In the genomic region with DNA sequence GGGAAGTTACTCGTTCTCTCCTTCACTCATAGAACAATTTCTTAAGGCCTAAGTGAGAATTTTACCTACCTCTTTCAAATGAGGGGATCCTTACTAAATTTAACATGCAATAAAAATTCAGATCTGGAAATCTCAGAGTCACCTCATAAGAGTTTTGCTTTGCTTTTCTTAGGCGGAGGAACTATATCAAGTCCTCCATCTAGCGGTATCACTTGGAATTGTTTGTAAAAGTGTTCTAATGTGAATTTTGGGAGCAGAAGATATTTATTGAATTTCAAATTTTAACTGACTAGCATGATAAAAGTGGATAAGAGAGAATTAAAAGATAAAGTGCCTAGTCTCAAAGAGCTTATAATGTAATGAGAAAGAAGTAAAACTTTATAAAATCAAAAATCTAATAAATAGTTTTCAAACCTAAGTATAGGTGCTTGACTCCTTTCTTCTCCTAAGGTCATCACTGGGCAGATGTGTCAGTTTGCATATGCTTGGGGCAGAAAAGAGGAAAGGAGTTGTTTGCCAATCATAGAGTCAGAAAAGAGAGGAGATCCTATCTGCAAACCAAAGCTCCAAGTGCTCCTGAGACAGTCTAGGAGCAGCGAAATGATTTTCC, we compare ENCODE assay signal across 8 cellular contexts.
DNase-seq lines count a peak whose midpoint lies in the region; ATAC-seq and TF ChIP-seq lines count a peak whose summit lies in the region.

No MANE protein-coding gene starts in this region.

- H3K18ac ChIP-seq in neuronal stem cell (ENCODE audit: low read length): no peak overlapping the region

- no peak overlapping the region for H2BK12ac ChIP-seq in neuronal stem cell (ENCODE audit: low read length)

- peak; percentile 33 for TF ChIP-seq CTCF in AG04449 (IDR thresholded peaks at IDR 0.05; ENCODE audit: insufficient read depth, low read length, missing control alignments)

- no peak overlapping the region for H4K8ac ChIP-seq in neuronal stem cell (ENCODE audit: low read depth, low read length)

- H2BK15ac ChIP-seq in neuronal stem cell (ENCODE audit: low read length): no peak overlapping the region

- CTCF ChIA-PET in AG04449 (lab: Yijun Ruan, JAX): interaction anchor here (0.7 to 9.6 kb wide), 31 partner anchors 9 to 1308 kb away, joined by 3 to 84 read pairs (median 6); partner anchors contain the start of genes DAB2 and FYB1

- H3K14ac ChIP-seq in neuronal stem cell (ENCODE audit: low read length): no peak overlapping the region

- no peak overlapping the region for H2BK5ac ChIP-seq in neuronal stem cell (ENCODE audit: low read length)

- H3K9ac ChIP-seq in neuronal stem cell (ENCODE audit: low read depth, low read length, poor library complexity): no peak overlapping the region

- DNase-seq in AG04449 (ENCODE audit: low read depth, low spot score) (no peak), NCI-H526 treated with DMSO at 0.1 percent for 48 hours (lab: John Stamatoyannopoulos, UW) (peak; percentile 24), dermis blood vessel endothelial cell (peak; percentile 79), neuronal stem cell (ENCODE audit: low spot score) (peak; percentile 9), occipital lobe (lab: John Stamatoyannopoulos, UW) (no peak), NCI-H2107 (lab: John Stamatoyannopoulos, UW) (no peak)

- ATAC-seq in GM18502 (IDR thresholded peaks at IDR 0.05; ENCODE audit: poor library complexity, unreplicated experiment) (peak; percentile 72), GM18868 (IDR thresholded peaks at IDR 0.05; ENCODE audit: unreplicated experiment) (no peak)

- no peak overlapping the region for H4K91ac ChIP-seq in neuronal stem cell (ENCODE audit: low read depth, low read length, poor library complexity)

- no peaks in the 10 kb centered on the region for H3K27me3 ChIP-seq in neuronal stem cell (ENCODE audit: control insufficient read depth in 3 of 3, insufficient read depth in 3 of 3, low read depth in 1 of 3, low read length in 3 of 3)

- no peak overlapping the region for H3K27ac ChIP-seq in neuronal stem cell (replicated peaks; ENCODE audit: low read length)

- no CpG with 5 or more reads among the region's 4 CpGs for WGBS in neuronal stem cell (ENCODE audit: extremely low coverage in 2 of 2, insufficient read length in 2 of 2, insufficient replicate concordance in 1 of 2), 2 donors

- no peak overlapping the region for H3K23ac ChIP-seq in neuronal stem cell (ENCODE audit: low read depth, low read length, poor library complexity)

- no peak overlapping the region for H2AFZ ChIP-seq in neuronal stem cell (ENCODE audit: low read length)

- no peak overlapping the region for H3K4me2 ChIP-seq in neuronal stem cell (ENCODE audit: insufficient read depth, low read length, poor library complexity, severe bottlenecking)

- no peaks in the 10 kb centered on the region for H3K4me1 ChIP-seq in neuronal stem cell (ENCODE audit: control insufficient read depth in 2 of 2, insufficient read depth in 1 of 2, low read depth in 1 of 2, low read length in 2 of 2)

- H3K4me3 ChIP-seq in AG04449 (ENCODE audit: low read depth, low read length) (no peak overlapping the region), neuronal stem cell (ENCODE audit: low read length in 2 of 2) (no peak overlapping the region)

- POLR2A ChIA-PET in AG04449 (lab: Yijun Ruan, JAX): no interaction called here

- no peak overlapping the region for H3K4ac ChIP-seq in neuronal stem cell (ENCODE audit: low read length)

- no peak overlapping the region for H2BK120ac ChIP-seq in neuronal stem cell (ENCODE audit: low read depth, low read length)

- no peaks in the 10 kb centered on the region for H3K79me1 ChIP-seq in neuronal stem cell (ENCODE audit: low read depth, low read length)

- no peaks in the 10 kb centered on the region for H3K9me3 ChIP-seq in neuronal stem cell (replicated peaks in 1 of 2; ENCODE audit: control insufficient read depth in 2 of 2, insufficient read depth in 1 of 2, low read depth in 1 of 2, low read length in 2 of 2)

- H2AK5ac ChIP-seq in neuronal stem cell (ENCODE audit: low read depth, low read length): no peak overlapping the region

- H3K36me3 ChIP-seq in neuronal stem cell (replicated peaks in 1 of 2; ENCODE audit: control insufficient read depth in 2 of 2, insufficient read depth in 2 of 2, low read length in 2 of 2): no peaks in the 10 kb centered on the region

Comparison
In these comparisons a context has a peak if more than half of its experiments do, and no peak if none do; other contexts are left out.
1. DNase-seq: peak in NCI-H526 treated with DMSO at 0.1 percent for 48 hours (single experiment), dermis blood vessel endothelial cell (single experiment) and neuronal stem cell (single experiment); none in AG04449 (single experiment), occipital lobe (single experiment) and NCI-H2107 (single experiment).